Comparison of ENCODE assay signal across 14 cellular contexts in genomic region chr1:213772711-213773110, GRCh38.
A peak's percentile ranks its signal among the peaks of the same experiment; 100 is the strongest.
DNase-seq lines count a peak whose midpoint lies in the region; ATAC-seq and TF ChIP-seq lines count a peak whose summit lies in the region.
"Had no signal": no experiment of that assay in that cellular context is flagged by ENCODE, and none has a peak within 500 bp of the region (broad histone marks: within the 10 kb centered on the region; RNA-seq: fewer than 3 reads in every experiment).

No MANE protein-coding gene starts in this region.

- H3K27ac Mint-ChIP-seq in WTC11 (no peak overlapping the region), nephron progenitor cell (no peak overlapping the region)
- no peak overlapping the region for H3K27ac Mint-ChIP-seq in activated naive CD4-positive, alpha-beta T cell treated with anti-CD3 and anti-CD28 coated beads, Interleukin-2, amount 10 ng/mL, durations not matched to agents 7 days and 5 days
- H3K27ac Mint-ChIP-seq: CD4-positive, alpha-beta T cell; GM23338 had no signal

- TF ChIP-seq CTCF in WTC11 (IDR thresholded peaks at IDR 0.05) (no peak), nephron progenitor cell (IDR thresholded peaks at IDR 0.05) (no peak)

- H3K36me3 Mint-ChIP-seq in WTC11 (no peaks in the 10 kb centered on the region), nephron progenitor cell (ENCODE audit: low read depth) (peaks cover 5% of the 10 kb centered on the region)
- H3K36me3 Mint-ChIP-seq in activated naive CD4-positive, alpha-beta T cell treated with anti-CD3 and anti-CD28 coated beads, Interleukin-2, amount 10 ng/mL, durations not matched to agents 7 days and 5 days, result no peaks in the 10 kb centered on the region

- ATAC-seq in WTC11, result peak; percentile 75
- ATAC-seq: A549, GM23338 had no signal

- no peaks in the 10 kb centered on the region; the same call in 1 of the 2 replicates for H3K27me3 Mint-ChIP-seq in WTC11 (ENCODE audit: low read depth)
- no peaks in the 10 kb centered on the region for H3K27me3 Mint-ChIP-seq in nephron progenitor cell (ENCODE audit: low read depth, poor library complexity)
- H3K27me3 Mint-ChIP-seq in activated naive CD4-positive, alpha-beta T cell treated with anti-CD3 and anti-CD28 coated beads, Interleukin-2, amount 10 ng/mL, durations not matched to agents 7 days and 5 days, result no peaks in the 10 kb centered on the region
- H3K27me3 Mint-ChIP-seq: CD4-positive, alpha-beta T cell had no signal

- H3K4me3 Mint-ChIP-seq in WTC11 (no peak overlapping the region), nephron progenitor cell (no peak overlapping the region)
- no peak overlapping the region for H3K4me3 Mint-ChIP-seq in activated naive CD4-positive, alpha-beta T cell treated with anti-CD3 and anti-CD28 coated beads, Interleukin-2, amount 10 ng/mL, durations not matched to agents 7 days and 5 days
- H3K4me3 Mint-ChIP-seq: CD4-positive, alpha-beta T cell; GM23338 had no signal

- CTCF ChIA-PET in WTC11 (lab: Charles Lee), result no interaction called here
- CTCF ChIA-PET in activated naive CD4-positive, alpha-beta T cell treated with anti-CD3 and anti-CD28 coated beads, Interleukin-2, amount 10 ng/mL, durations not matched to agents 7 days and 5 days (lab: Charles Lee), result no interaction called here

- POLR2A ChIA-PET in WTC11 (lab: Charles Lee), result no interaction called here

- H3K9me3 Mint-ChIP-seq in WTC11, result no peaks in the 10 kb centered on the region; the same call in 1 of the 2 replicates
- peaks cover 16% of the 10 kb centered on the region for H3K9me3 Mint-ChIP-seq in nephron progenitor cell
- no peaks in the 10 kb centered on the region for H3K9me3 Mint-ChIP-seq in activated naive CD4-positive, alpha-beta T cell treated with anti-CD3 and anti-CD28 coated beads, Interleukin-2, amount 10 ng/mL, durations not matched to agents 7 days and 5 days
- H3K9me3 Mint-ChIP-seq: CD4-positive, alpha-beta T cell; GM23338 had no signal

- H3K4me1 Mint-ChIP-seq in WTC11 (peaks cover 9% of the 10 kb centered on the region), nephron progenitor cell (peaks cover 7% of the 10 kb centered on the region)
- H3K4me1 Mint-ChIP-seq in activated naive CD4-positive, alpha-beta T cell treated with anti-CD3 and anti-CD28 coated beads, Interleukin-2, amount 10 ng/mL, durations not matched to agents 7 days and 5 days, result no peaks in the 10 kb centered on the region
- H3K4me1 Mint-ChIP-seq: GM23338 had no signal

- DNase-seq in NCI-H1694 treated with DMSO at 0.1 percent for 48 hours (lab: John Stamatoyannopoulos, UW), result peak; percentile 6
- DNase-seq in NCI-H1694 (lab: John Stamatoyannopoulos, UW), result no peak
- DNase-seq in ELF-1 (ENCODE audit: low read depth, low spot score), result peak; percentile 44
- DNase-seq in WTC11 (ENCODE audit: low spot score), result peak; percentile 12
- DNase-seq in nephron progenitor cell, result no peak
- no peak for DNase-seq in activated naive CD4-positive, alpha-beta T cell treated with anti-CD3 and anti-CD28 coated beads, Interleukin-2, amount 10 ng/mL, durations not matched to agents 7 days and 5 days
- DNase-seq in EL, result no peak
- DNase-seq: AML-193; Caco-2; CD4-positive, alpha-beta T cell; DMS79 treated with DMSO at 0.1 percent for 48 hours; HCEC 1CT had no signal

TF ChIP-seq in WTC11, 78 proteins besides CTCF, POLR2A, EP300 and RAD21:
- TF ChIP-seq FOXJ3 (CRISPR knock-in tag; IDR thresholded peaks at IDR 0.05; ENCODE audit: borderline replicate concordance) (no peak), JUN (CRISPR knock-in tag; IDR thresholded peaks at IDR 0.05) (no peak), ZNF121 (CRISPR knock-in tag; IDR thresholded peaks at IDR 0.05) (no peak), KAT7 (CRISPR knock-in tag; IDR thresholded peaks at IDR 0.05; ENCODE audit: borderline replicate concordance) (no peak), NFYB (CRISPR knock-in tag; conservative IDR thresholded peaks at IDR 0.05; ENCODE audit: low read depth) (no peak), ZNF423 (CRISPR knock-in tag; IDR thresholded peaks at IDR 0.05) (no peak), FOXP1 (CRISPR knock-in tag; IDR thresholded peaks at IDR 0.05; ENCODE audit: borderline replicate concordance) (no peak), GRHL2 (CRISPR knock-in tag; IDR thresholded peaks at IDR 0.05; ENCODE audit: insufficient replicate concordance, severe bottlenecking) (no peak), ZBTB21 (CRISPR knock-in tag; IDR thresholded peaks at IDR 0.05; ENCODE audit: borderline replicate concordance) (no peak), OVOL2 (CRISPR knock-in tag; IDR thresholded peaks at IDR 0.05; ENCODE audit: borderline replicate concordance) (no peak), NR2C2 (CRISPR knock-in tag; IDR thresholded peaks at IDR 0.05) (no peak), TCF7 (CRISPR knock-in tag; IDR thresholded peaks at IDR 0.05; ENCODE audit: low read depth) (no peak)

Comparison
In these comparisons a context has a peak if more than half of its experiments do, and no peak if none do; other contexts are left out.
1. DNase-seq: peak in NCI-H1694 treated with DMSO at 0.1 percent for 48 hours (single experiment), ELF-1 (single experiment) and WTC11 (single experiment); none in NCI-H1694 (single experiment), nephron progenitor cell (single experiment), activated naive CD4-positive, alpha-beta T cell treated with anti-CD3 and anti-CD28 coated beads, Interleukin-2, amount 10 ng/mL, durations not matched to agents 7 days and 5 days (single experiment) and EL (single experiment).